In genomic region chr12:42086021-42086420, GRCh38 we compare ENCODE assay signal across 1 cellular context.
TF ChIP-seq lines count a peak whose summit lies in the region.

No MANE protein-coding gene starts in this region.

TF ChIP-seq in IMR-90, 13 proteins besides CTCF, POLR2A, EP300 and RAD21 (continued from another document):
- TF ChIP-seq, protein P1, sequence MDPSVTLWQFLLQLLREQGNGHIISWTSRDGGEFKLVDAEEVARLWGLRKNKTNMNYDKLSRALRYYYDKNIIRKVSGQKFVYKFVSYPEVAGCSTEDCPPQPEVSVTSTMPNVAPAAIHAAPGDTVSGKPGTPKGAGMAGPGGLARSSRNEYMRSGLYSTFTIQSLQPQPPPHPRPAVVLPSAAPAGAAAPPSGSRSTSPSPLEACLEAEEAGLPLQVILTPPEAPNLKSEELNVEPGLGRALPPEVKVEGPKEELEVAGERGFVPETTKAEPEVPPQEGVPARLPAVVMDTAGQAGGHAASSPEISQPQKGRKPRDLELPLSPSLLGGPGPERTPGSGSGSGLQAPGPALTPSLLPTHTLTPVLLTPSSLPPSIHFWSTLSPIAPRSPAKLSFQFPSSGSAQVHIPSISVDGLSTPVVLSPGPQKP (IDR thresholded peaks at IDR 0.05; ENCODE audit: borderline replicate concordance, low read depth, low read length) = no peak
- no peak for TF ChIP-seq CHD1 (IDR thresholded peaks at IDR 0.05; ENCODE audit: low read depth, low read length)
- TF ChIP-seq, protein P2, sequence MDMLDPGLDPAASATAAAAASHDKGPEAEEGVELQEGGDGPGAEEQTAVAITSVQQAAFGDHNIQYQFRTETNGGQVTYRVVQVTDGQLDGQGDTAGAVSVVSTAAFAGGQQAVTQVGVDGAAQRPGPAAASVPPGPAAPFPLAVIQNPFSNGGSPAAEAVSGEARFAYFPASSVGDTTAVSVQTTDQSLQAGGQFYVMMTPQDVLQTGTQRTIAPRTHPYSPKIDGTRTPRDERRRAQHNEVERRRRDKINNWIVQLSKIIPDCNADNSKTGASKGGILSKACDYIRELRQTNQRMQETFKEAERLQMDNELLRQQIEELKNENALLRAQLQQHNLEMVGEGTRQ (IDR thresholded peaks at IDR 0.05; ENCODE audit: low read depth, low read length) = no peak
- TF ChIP-seq MAZ (IDR thresholded peaks at IDR 0.05; ENCODE audit: borderline replicate concordance, low read depth, low read length) = no peak
- no peak for TF ChIP-seq CEBPB (IDR thresholded peaks at IDR 0.05; ENCODE audit: low read depth, low read length)
- TF ChIP-seq RFX5 (IDR thresholded peaks at IDR 0.05; ENCODE audit: low read depth, low read length) = no peak
- TF ChIP-seq SMC3 (IDR thresholded peaks at IDR 0.05; ENCODE audit: low read depth, low read length) = no peak
- no peak for TF ChIP-seq FOS (IDR thresholded peaks at IDR 0.05; ENCODE audit: low read depth, low read length)
- no peak for TF ChIP-seq NFE2L2 (IDR thresholded peaks at IDR 0.05; ENCODE audit: low read depth, low read length)
- no peak for TF ChIP-seq BHLHE40 (IDR thresholded peaks at IDR 0.05; ENCODE audit: low read depth, low read length)
